Comparison of ENCODE assay signal across 1 cellular context in the genomic region with DNA sequence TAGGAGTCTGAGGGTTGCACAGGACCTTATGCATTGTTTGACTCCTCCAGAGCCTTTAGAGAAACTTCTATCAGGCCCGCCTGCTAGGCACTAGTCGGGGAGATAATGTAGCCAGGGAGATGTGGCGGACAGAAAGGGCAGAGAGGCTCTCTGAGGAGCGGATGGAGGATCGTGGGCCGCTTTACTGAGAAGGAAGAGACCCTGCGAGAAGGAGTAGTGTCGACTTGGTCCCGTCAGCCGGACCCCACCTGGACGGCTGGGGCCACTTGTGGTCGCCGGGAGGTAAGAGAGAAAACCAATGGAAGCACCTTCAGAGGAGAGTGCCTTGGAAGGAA.
TF ChIP-seq lines count a peak whose summit lies in the region.

No MANE protein-coding gene starts in this region.

TF ChIP-seq in K562, 482 proteins besides CTCF, POLR2A, EP300 and RAD21 (continues in another document):
- TF ChIP-seq TAF7 (tag; IDR thresholded peaks at IDR 0.05): no peak
- TF ChIP-seq RBM25 (IDR thresholded peaks at IDR 0.05; ENCODE audit: low read depth, low read length, severe bottlenecking): no peak
- TF ChIP-seq, protein P1, sequence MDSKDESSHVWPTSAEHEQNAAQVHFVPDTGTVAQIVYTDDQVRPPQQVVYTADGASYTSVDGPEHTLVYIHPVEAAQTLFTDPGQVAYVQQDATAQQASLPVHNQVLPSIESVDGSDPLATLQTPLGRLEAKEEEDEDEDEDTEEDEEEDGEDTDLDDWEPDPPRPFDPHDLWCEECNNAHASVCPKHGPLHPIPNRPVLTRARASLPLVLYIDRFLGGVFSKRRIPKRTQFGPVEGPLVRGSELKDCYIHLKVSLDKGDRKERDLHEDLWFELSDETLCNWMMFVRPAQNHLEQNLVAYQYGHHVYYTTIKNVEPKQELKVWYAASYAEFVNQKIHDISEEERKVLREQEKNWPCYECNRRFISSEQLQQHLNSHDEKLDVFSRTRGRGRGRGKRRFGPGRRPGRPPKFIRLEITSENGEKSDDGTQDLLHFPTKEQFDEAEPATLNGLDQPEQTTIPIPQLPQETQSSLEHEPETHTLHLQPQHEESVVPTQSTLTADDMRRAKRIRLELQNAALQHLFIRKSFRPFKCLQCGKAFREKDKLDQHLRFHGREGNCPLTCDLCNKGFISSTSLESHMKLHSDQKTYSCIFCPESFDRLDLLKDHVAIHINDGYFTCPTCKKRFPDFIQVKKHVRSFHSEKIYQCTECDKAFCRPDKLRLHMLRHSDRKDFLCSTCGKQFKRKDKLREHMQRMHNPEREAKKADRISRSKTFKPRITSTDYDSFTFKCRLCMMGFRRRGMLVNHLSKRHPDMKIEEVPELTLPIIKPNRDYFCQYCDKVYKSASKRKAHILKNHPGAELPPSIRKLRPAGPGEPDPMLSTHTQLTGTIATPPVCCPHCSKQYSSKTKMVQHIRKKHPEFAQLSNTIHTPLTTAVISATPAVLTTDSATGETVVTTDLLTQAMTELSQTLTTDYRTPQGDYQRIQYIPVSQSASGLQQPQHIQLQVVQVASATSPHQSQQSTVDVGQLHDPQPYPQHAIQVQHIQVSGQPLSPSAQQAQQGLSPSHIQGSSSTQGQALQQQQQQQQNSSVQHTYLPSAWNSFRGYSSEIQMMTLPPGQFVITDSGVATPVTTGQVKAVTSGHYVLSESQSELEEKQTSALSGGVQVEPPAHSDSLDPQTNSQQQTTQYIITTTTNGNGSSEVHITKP (IDR thresholded peaks at IDR 0.05; ENCODE audit: partially characterized antibody): peak; percentile 3
- no peak for TF ChIP-seq MTA2 (IDR thresholded peaks at IDR 0.05; ENCODE audit: low read depth)
- TF ChIP-seq ADNP (tag; IDR thresholded peaks at IDR 0.05): no peak
- TF ChIP-seq FIP1L1 (IDR thresholded peaks at IDR 0.05; ENCODE audit: low read depth, low read length, poor library complexity, severe bottlenecking): no peak
- 0 out of 2 replicates have a peak, but pooled peaks have one; percentile 26 for TF ChIP-seq FOXJ2 (tag; IDR thresholded peaks at IDR 0.05)
- no peak for TF ChIP-seq NCOA6 (IDR thresholded peaks at IDR 0.05)
- peak; percentile 63 for TF ChIP-seq SAP30 (IDR thresholded peaks at IDR 0.05; ENCODE audit: borderline replicate concordance, insufficient read depth, low read depth, low read length, poor library complexity, severe bottlenecking)
- TF ChIP-seq RNF2 (IDR thresholded peaks at IDR 0.05): no peak
- no peak for TF ChIP-seq MYBL2 (IDR thresholded peaks at IDR 0.05; ENCODE audit: low read depth)
- TF ChIP-seq MYBL2 (CRISPR knock-in tag; IDR thresholded peaks at IDR 0.05; ENCODE audit: borderline replicate concordance): no peak
- no peak for TF ChIP-seq DPF2 (IDR thresholded peaks at IDR 0.05)
- TF ChIP-seq BCOR (IDR thresholded peaks at IDR 0.05): no peak
- TF ChIP-seq, protein P2, sequence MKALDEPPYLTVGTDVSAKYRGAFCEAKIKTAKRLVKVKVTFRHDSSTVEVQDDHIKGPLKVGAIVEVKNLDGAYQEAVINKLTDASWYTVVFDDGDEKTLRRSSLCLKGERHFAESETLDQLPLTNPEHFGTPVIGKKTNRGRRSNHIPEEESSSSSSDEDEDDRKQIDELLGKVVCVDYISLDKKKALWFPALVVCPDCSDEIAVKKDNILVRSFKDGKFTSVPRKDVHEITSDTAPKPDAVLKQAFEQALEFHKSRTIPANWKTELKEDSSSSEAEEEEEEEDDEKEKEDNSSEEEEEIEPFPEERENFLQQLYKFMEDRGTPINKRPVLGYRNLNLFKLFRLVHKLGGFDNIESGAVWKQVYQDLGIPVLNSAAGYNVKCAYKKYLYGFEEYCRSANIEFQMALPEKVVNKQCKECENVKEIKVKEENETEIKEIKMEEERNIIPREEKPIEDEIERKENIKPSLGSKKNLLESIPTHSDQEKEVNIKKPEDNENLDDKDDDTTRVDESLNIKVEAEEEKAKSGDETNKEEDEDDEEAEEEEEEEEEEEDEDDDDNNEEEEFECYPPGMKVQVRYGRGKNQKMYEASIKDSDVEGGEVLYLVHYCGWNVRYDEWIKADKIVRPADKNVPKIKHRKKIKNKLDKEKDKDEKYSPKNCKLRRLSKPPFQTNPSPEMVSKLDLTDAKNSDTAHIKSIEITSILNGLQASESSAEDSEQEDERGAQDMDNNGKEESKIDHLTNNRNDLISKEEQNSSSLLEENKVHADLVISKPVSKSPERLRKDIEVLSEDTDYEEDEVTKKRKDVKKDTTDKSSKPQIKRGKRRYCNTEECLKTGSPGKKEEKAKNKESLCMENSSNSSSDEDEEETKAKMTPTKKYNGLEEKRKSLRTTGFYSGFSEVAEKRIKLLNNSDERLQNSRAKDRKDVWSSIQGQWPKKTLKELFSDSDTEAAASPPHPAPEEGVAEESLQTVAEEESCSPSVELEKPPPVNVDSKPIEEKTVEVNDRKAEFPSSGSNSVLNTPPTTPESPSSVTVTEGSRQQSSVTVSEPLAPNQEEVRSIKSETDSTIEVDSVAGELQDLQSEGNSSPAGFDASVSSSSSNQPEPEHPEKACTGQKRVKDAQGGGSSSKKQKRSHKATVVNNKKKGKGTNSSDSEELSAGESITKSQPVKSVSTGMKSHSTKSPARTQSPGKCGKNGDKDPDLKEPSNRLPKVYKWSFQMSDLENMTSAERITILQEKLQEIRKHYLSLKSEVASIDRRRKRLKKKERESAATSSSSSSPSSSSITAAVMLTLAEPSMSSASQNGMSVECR (CRISPR knock-in tag; IDR thresholded peaks at IDR 0.05): peak; percentile 76
- TF ChIP-seq ZNF431 (CRISPR knock-in tag; IDR thresholded peaks at IDR 0.05): no peak
- no peak for TF ChIP-seq MCM3 (IDR thresholded peaks at IDR 0.05)
- no peak for TF ChIP-seq ETS2 (tag; IDR thresholded peaks at IDR 0.05; ENCODE audit: borderline replicate concordance, poor library complexity, severe bottlenecking)
- no peak for TF ChIP-seq POLR3G (IDR thresholded peaks at IDR 0.05; ENCODE audit: extremely low read depth, insufficient read length, insufficient replicate concordance)
- TF ChIP-seq BCL6 (CRISPR knock-in tag; IDR thresholded peaks at IDR 0.05): no peak
- peak in 1 of 2 experiments; percentile 56; a peak in 1 of 4 replicates for TF ChIP-seq TEAD1 (CRISPR knock-in tag; IDR thresholded peaks at IDR 0.05)
- TF ChIP-seq, protein P3, sequence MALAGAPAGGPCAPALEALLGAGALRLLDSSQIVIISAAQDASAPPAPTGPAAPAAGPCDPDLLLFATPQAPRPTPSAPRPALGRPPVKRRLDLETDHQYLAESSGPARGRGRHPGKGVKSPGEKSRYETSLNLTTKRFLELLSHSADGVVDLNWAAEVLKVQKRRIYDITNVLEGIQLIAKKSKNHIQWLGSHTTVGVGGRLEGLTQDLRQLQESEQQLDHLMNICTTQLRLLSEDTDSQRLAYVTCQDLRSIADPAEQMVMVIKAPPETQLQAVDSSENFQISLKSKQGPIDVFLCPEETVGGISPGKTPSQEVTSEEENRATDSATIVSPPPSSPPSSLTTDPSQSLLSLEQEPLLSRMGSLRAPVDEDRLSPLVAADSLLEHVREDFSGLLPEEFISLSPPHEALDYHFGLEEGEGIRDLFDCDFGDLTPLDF (CRISPR knock-in tag; IDR thresholded peaks at IDR 0.05): no peak
- TF ChIP-seq ZNF444 (CRISPR knock-in tag; IDR thresholded peaks at IDR 0.05): no peak
- no peak for TF ChIP-seq ZNF347 (CRISPR knock-in tag; IDR thresholded peaks at IDR 0.05; ENCODE audit: low read depth)
- TF ChIP-seq ZBTB17 (CRISPR knock-in tag; IDR thresholded peaks at IDR 0.05): no peak
- TF ChIP-seq, protein P4, sequence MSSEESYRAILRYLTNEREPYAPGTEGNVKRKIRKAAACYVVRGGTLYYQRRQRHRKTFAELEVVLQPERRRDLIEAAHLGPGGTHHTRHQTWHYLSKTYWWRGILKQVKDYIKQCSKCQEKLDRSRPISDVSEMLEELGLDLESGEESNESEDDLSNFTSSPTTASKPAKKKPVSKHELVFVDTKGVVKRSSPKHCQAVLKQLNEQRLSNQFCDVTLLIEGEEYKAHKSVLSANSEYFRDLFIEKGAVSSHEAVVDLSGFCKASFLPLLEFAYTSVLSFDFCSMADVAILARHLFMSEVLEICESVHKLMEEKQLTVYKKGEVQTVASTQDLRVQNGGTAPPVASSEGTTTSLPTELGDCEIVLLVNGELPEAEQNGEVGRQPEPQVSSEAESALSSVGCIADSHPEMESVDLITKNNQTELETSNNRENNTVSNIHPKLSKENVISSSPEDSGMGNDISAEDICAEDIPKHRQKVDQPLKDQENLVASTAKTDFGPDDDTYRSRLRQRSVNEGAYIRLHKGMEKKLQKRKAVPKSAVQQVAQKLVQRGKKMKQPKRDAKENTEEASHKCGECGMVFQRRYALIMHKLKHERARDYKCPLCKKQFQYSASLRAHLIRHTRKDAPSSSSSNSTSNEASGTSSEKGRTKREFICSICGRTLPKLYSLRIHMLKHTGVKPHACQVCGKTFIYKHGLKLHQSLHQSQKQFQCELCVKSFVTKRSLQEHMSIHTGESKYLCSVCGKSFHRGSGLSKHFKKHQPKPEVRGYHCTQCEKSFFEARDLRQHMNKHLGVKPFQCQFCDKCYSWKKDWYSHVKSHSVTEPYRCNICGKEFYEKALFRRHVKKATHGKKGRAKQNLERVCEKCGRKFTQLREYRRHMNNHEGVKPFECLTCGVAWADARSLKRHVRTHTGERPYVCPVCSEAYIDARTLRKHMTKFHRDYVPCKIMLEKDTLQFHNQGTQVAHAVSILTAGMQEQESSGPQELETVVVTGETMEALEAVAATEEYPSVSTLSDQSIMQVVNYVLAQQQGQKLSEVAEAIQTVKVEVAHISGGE (CRISPR knock-in tag; IDR thresholded peaks at IDR 0.05): no peak
- TF ChIP-seq CCAR2 (IDR thresholded peaks at IDR 0.05; ENCODE audit: low read depth, low read length): no peak
- TF ChIP-seq, protein P5, sequence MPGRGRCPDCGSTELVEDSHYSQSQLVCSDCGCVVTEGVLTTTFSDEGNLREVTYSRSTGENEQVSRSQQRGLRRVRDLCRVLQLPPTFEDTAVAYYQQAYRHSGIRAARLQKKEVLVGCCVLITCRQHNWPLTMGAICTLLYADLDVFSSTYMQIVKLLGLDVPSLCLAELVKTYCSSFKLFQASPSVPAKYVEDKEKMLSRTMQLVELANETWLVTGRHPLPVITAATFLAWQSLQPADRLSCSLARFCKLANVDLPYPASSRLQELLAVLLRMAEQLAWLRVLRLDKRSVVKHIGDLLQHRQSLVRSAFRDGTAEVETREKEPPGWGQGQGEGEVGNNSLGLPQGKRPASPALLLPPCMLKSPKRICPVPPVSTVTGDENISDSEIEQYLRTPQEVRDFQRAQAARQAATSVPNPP (IDR thresholded peaks at IDR 0.05; ENCODE audit: borderline replicate concordance, insufficient read depth, insufficient read length): no peak
- TF ChIP-seq ZNF75A (CRISPR knock-in tag; IDR thresholded peaks at IDR 0.05): no peak
- 0 out of 4 replicates have a peak, but pooled peaks of 1 of the 2 experiments have one; percentile 50 for TF ChIP-seq MCM7 (IDR thresholded peaks at IDR 0.05)
- TF ChIP-seq STAG1 (CRISPR knock-in tag; IDR thresholded peaks at IDR 0.05; ENCODE audit: borderline replicate concordance): no peak
- TF ChIP-seq ZNF77 (CRISPR knock-in tag; IDR thresholded peaks at IDR 0.05): no peak
- no peak for TF ChIP-seq ERF (CRISPR knock-in tag; IDR thresholded peaks at IDR 0.05)
- TF ChIP-seq MXI1 (IDR thresholded peaks at IDR 0.05; ENCODE audit: low read depth, low read length): no peak
- no peak; a peak in 1 of 4 replicates for TF ChIP-seq SIN3A (IDR thresholded peaks at IDR 0.05; ENCODE audit: borderline replicate concordance in 2 of 2, control insufficient read depth in 1 of 2, low read depth in 2 of 2, low read length in 2 of 2)
- no peak for TF ChIP-seq ZBTB7A (IDR thresholded peaks at IDR 0.05; ENCODE audit: borderline replicate concordance, control insufficient read depth, low read depth, low read length)
- no peak for TF ChIP-seq GATA2 (CRISPR knock-in tag; IDR thresholded peaks at IDR 0.05)
- TF ChIP-seq PHB (CRISPR knock-in tag; IDR thresholded peaks at IDR 0.05): no peak
- TF ChIP-seq JUND (IDR thresholded peaks at IDR 0.05; ENCODE audit: borderline replicate concordance, low read depth, low read length): no peak
- TF ChIP-seq JUND (tag; IDR thresholded peaks at IDR 0.05; ENCODE audit: borderline replicate concordance, low read depth, low read length): no peak
- no peak for TF ChIP-seq TCF7 (IDR thresholded peaks at IDR 0.05; ENCODE audit: borderline replicate concordance)
- TF ChIP-seq NR4A1 (CRISPR knock-in tag; IDR thresholded peaks at IDR 0.05): no peak
- no peak for TF ChIP-seq NR4A1 (tag; IDR thresholded peaks at IDR 0.05)
- TF ChIP-seq CEBPG (CRISPR knock-in tag; IDR thresholded peaks at IDR 0.05): no peak
- no peak for TF ChIP-seq CEBPG (tag; conservative IDR thresholded peaks at IDR 0.05 in 1 of 2, IDR thresholded peaks at IDR 0.05 in 1 of 2)
- TF ChIP-seq ESRRB (CRISPR knock-in tag; IDR thresholded peaks at IDR 0.05; ENCODE audit: borderline replicate concordance): no peak
- TF ChIP-seq RBBP5 (IDR thresholded peaks at IDR 0.05; ENCODE audit: borderline replicate concordance, insufficient read depth, low read length, poor library complexity, severe bottlenecking): no peak
- TF ChIP-seq, protein P6, sequence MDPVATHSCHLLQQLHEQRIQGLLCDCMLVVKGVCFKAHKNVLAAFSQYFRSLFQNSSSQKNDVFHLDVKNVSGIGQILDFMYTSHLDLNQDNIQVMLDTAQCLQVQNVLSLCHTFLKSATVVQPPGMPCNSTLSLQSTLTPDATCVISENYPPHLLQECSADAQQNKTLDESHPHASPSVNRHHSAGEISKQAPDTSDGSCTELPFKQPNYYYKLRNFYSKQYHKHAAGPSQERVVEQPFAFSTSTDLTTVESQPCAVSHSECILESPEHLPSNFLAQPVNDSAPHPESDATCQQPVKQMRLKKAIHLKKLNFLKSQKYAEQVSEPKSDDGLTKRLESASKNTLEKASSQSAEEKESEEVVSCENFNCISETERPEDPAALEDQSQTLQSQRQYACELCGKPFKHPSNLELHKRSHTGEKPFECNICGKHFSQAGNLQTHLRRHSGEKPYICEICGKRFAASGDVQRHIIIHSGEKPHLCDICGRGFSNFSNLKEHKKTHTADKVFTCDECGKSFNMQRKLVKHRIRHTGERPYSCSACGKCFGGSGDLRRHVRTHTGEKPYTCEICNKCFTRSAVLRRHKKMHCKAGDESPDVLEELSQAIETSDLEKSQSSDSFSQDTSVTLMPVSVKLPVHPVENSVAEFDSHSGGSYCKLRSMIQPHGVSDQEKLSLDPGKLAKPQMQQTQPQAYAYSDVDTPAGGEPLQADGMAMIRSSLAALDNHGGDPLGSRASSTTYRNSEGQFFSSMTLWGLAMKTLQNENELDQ (CRISPR knock-in tag; IDR thresholded peaks at IDR 0.05; ENCODE audit: borderline replicate concordance): no peak
- no peak for TF ChIP-seq JUNB (CRISPR knock-in tag; conservative IDR thresholded peaks at IDR 0.05)
- no peak for TF ChIP-seq PPARD (CRISPR knock-in tag; IDR thresholded peaks at IDR 0.05)
- no peak for TF ChIP-seq TBL1XR1 (IDR thresholded peaks at IDR 0.05; ENCODE audit: low read length in 2 of 2)
